9 cellular contexts compared by ENCODE assay signal in the genomic region with DNA sequence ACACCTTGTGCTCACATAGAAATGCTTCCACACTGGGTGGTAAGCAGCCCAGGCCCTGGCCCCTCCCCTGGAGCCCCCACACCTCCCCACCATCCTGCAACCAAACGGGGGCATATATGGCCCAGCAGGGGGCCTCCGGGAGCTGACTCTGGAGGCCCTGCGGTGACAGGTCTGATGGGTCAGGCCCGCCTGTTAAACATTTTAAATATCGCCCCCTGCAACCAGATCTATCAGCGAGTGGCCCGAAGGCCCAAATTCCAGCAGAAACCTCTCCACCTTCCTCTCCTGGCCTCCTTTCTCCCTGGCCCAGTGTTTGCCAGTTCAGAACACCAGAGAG. TPM values are rescaled to one million over a fixed set of nuclear protein-coding genes. Genes with fewer than 3 reads are reported as not detected.
DNase-seq lines count a peak whose midpoint lies in the region; ATAC-seq, FAIRE-seq and TF ChIP-seq lines count a peak whose summit lies in the region.
"Had no signal": no experiment of that assay in that cellular context is flagged by ENCODE, and none has a peak within 500 bp of the region (broad histone marks: within the 10 kb centered on the region; RNA-seq: fewer than 3 reads in every experiment).

No MANE protein-coding gene starts in this region.

- TF ChIP-seq POLR2A in breast epithelium (IDR thresholded peaks at IDR 0.05), result no peak

- no peaks in the 10 kb centered on the region for H3K4me1 ChIP-seq in breast epithelium

- H3K9me3 ChIP-seq in CD4-positive, alpha-beta T cell (ENCODE audit: control insufficient read depth, low read length), result peaks cover 6% of the 10 kb centered on the region
- peaks cover 7 to 9% of the 10 kb centered on the region in 2 donors for H3K9me3 ChIP-seq in breast epithelium

- FAIRE-seq in HTR-8/SVneo (lab: Jason Lieb, UNC), result no peak

- TF ChIP-seq CTCF in CD4-positive, alpha-beta T cell (IDR thresholded peaks at IDR 0.05), result no peak
- no peak for TF ChIP-seq CTCF in breast epithelium (IDR thresholded peaks at IDR 0.05)

- no peak overlapping the region for H3K27ac ChIP-seq in CD4-positive, alpha-beta T cell (ENCODE audit: low read depth, low read length)
- no peak overlapping the region for H3K27ac ChIP-seq in breast epithelium

- CTCF ChIA-PET in CD4-positive, alpha-beta T cell (lab: Charles Lee), result no interaction called here

- intact Hi-C loops in CD4-positive, alpha-beta T cell (cut with DNase I, micrococcal nuclease), result loop anchor here in 1 of 2 experiments (2.0 kb wide), 1 partner anchor 15 kb away; no protein-coding TSS in a partner anchor
- intact Hi-C loops in breast epithelium (cut with DNase I; ENCODE audit: low total_unique reads), result no loop called here

- H3K4me3 ChIP-seq in breast epithelium, result no peak overlapping the region

- peak; percentile 46 for ATAC-seq in CD4-positive, alpha-beta T cell (ENCODE audit: poor library complexity)
- ATAC-seq in HG02678 (IDR thresholded peaks at IDR 0.05; ENCODE audit: unreplicated experiment) (peak; percentile 60), memory B cell (ENCODE audit: low read depth) (peak; percentile 93)
- ATAC-seq in activated naive CD8-positive, alpha-beta T cell treated with anti-CD3 and anti-CD28 coated beads, Interleukin-2, amount 50 U/mL, for 24 hours, result peak; percentile 90

- peak in 6 of 10 experiments; percentile 15 to 49 (median 28) for DNase-seq in CD4-positive, alpha-beta T cell
- peak; percentile 58 for DNase-seq in activated naive CD8-positive, alpha-beta T cell treated with anti-CD3 and anti-CD28 coated beads, Interleukin-2, amount 50 U/mL, for 24 hours
- DNase-seq in memory B cell (ENCODE audit: low spot score in 2 of 2) (peak; percentile 40 to 50), NCI-H69 (lab: John Stamatoyannopoulos, UW) (no peak), breast epithelium (ENCODE audit: low spot score in 2 of 2) (no peak), HTR-8/SVneo (ENCODE audit: insufficient read length, low spot score) (no peak), DMS114 treated with DMSO at 0.1 percent for 48 hours (lab: John Stamatoyannopoulos, UW; ENCODE audit: unreplicated experiment) (no peak)
- DNase-seq: NCI-H2081 treated with DMSO at 0.1 percent for 48 hours had no signal

- peaks cover 25% of the 10 kb centered on the region for H3K4me1 Mint-ChIP-seq in CD4-positive, alpha-beta T cell (ENCODE audit: low read depth)
- peaks cover 15% of the 10 kb centered on the region for H3K4me1 Mint-ChIP-seq in activated naive CD8-positive, alpha-beta T cell treated with anti-CD3 and anti-CD28 coated beads, Interleukin-2, amount 50 U/mL, for 24 hours
- H3K4me1 Mint-ChIP-seq in memory B cell, result peaks cover 7% of the 10 kb centered on the region

- H3K27me3 Mint-ChIP-seq in CD4-positive, alpha-beta T cell, result no peaks in the 10 kb centered on the region
- H3K27me3 Mint-ChIP-seq in activated naive CD8-positive, alpha-beta T cell treated with anti-CD3 and anti-CD28 coated beads, Interleukin-2, amount 50 U/mL, for 24 hours, result no peaks in the 10 kb centered on the region
- H3K27me3 Mint-ChIP-seq in memory B cell, result no peaks in the 10 kb centered on the region

- peaks cover 34% of the 10 kb centered on the region for H3K36me3 Mint-ChIP-seq in CD4-positive, alpha-beta T cell (ENCODE audit: low read depth)
- peaks cover 5% of the 10 kb centered on the region for H3K36me3 Mint-ChIP-seq in activated naive CD8-positive, alpha-beta T cell treated with anti-CD3 and anti-CD28 coated beads, Interleukin-2, amount 50 U/mL, for 24 hours (ENCODE audit: low read depth)
- peaks cover 30% of the 10 kb centered on the region for H3K36me3 Mint-ChIP-seq in memory B cell

- no peaks in the 10 kb centered on the region for H3K36me3 ChIP-seq in breast epithelium

- POLR2A ChIA-PET in CD4-positive, alpha-beta T cell (lab: Charles Lee), result interaction anchor here (0.6 to 1.7 kb wide), 3 partner anchors 9 to 40 kb away, joined by 3 to 4 read pairs (median 3); no protein-coding TSS in a partner anchor

- H3K9me3 Mint-ChIP-seq in CD4-positive, alpha-beta T cell, result peaks cover 5% of the 10 kb centered on the region
- peaks cover 8% of the 10 kb centered on the region for H3K9me3 Mint-ChIP-seq in activated naive CD8-positive, alpha-beta T cell treated with anti-CD3 and anti-CD28 coated beads, Interleukin-2, amount 50 U/mL, for 24 hours
- H3K9me3 Mint-ChIP-seq in memory B cell, result peaks cover 5% of the 10 kb centered on the region

- H3K27me3 ChIP-seq in CD4-positive, alpha-beta T cell (ENCODE audit: control insufficient read depth, insufficient read depth, low read length), result no peaks in the 10 kb centered on the region
- H3K27me3 ChIP-seq in breast epithelium, result no peaks in the 10 kb centered on the region

- H3K27ac Mint-ChIP-seq in CD4-positive, alpha-beta T cell, result no peak overlapping the region
- H3K27ac Mint-ChIP-seq in activated naive CD8-positive, alpha-beta T cell treated with anti-CD3 and anti-CD28 coated beads, Interleukin-2, amount 50 U/mL, for 24 hours, result peak overlapping the region; percentile 60
- no peak overlapping the region for H3K27ac Mint-ChIP-seq in memory B cell

- no peak overlapping the region for H3K4me3 Mint-ChIP-seq in CD4-positive, alpha-beta T cell
- no peak overlapping the region for H3K4me3 Mint-ChIP-seq in activated naive CD8-positive, alpha-beta T cell treated with anti-CD3 and anti-CD28 coated beads, Interleukin-2, amount 50 U/mL, for 24 hours
- H3K4me3 Mint-ChIP-seq in memory B cell, result peak overlapping the region; percentile 17

RNA-seq across cellular contexts. Expression of gene KATNAL1, which starts 48.0 kb away (rescaled TPM):
- 1 to 10 TPM; 3.3 to 3.4 TPM for total RNA-seq in CD4-positive, alpha-beta T cell
- total RNA-seq in breast epithelium, result 10 to 100 TPM; 14.6 to 23.8 (median 17.0) TPM

Comparison
In these comparisons a context has a peak if more than half of its experiments do, and no peak if none do; other contexts are left out.
1. DNase-seq: peak in CD4-positive, alpha-beta T cell (6 of 10), activated naive CD8-positive, alpha-beta T cell treated with anti-CD3 and anti-CD28 coated beads, Interleukin-2, amount 50 U/mL, for 24 hours (single experiment) and memory B cell (2 of 2); none in NCI-H69 (single experiment), breast epithelium (0 of 2), HTR-8/SVneo (single experiment) and DMS114 treated with DMSO at 0.1 percent for 48 hours (single experiment).
2. Peak in every context shown above with its lines, with median percentiles within 50 percentile points of each other: ATAC-seq.